Comparison of ENCODE assay signal across 11 cellular contexts in the genomic region with DNA sequence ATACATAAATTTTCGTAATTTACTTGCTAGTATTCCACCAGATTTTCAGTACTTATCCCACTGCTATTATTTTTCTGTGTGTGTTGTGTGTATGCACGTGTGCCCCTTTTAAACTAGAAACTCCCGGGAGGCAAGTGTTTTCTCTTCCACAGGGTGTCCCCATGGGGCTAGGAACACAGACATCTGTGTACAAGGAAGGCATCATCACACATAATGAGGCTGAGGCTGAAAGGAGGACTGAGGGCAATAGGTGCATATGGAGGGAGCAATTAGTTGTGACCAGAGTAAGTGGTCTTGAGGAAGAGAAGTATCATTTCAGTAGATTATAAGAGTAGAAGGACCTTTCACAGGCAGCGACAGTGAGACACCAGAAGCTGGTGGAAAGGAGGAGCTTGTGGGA. TPM values are rescaled to one million over a fixed set of nuclear protein-coding genes. Genes with fewer than 3 reads are reported as not detected.
A peak's percentile ranks its signal among the peaks of the same experiment; 100 is the strongest.
DNase-seq lines count a peak whose midpoint lies in the region; ATAC-seq and TF ChIP-seq lines count a peak whose summit lies in the region.
"Had no signal": no experiment of that assay in that cellular context is flagged by ENCODE, and none has a peak within 500 bp of the region (broad histone marks: within the 10 kb centered on the region; RNA-seq: fewer than 3 reads in every experiment).

No MANE protein-coding gene starts in this region.

- H3K4me3 Mint-ChIP-seq in CD4-positive, CD25-positive, alpha-beta regulatory T cell, result peak overlapping the region; percentile 59 to 99 (median 83)

- TF ChIP-seq POLR2A in tibial nerve (IDR thresholded peaks at IDR 0.05), result no peak

- no peaks in the 10 kb centered on the region for H3K36me3 ChIP-seq in CD4-positive, CD25-positive, alpha-beta regulatory T cell (ENCODE audit: control insufficient read depth, insufficient read depth, low read length)
- H3K36me3 ChIP-seq in tibial nerve, result no peaks in the 10 kb centered on the region
- H3K36me3 ChIP-seq: tibial artery had no signal

- H3K27me3 ChIP-seq in CD4-positive, CD25-positive, alpha-beta regulatory T cell (ENCODE audit: control insufficient read depth, insufficient read depth, low read length), result no peaks in the 10 kb centered on the region
- H3K27me3 ChIP-seq in foreskin keratinocyte (no peaks in the 10 kb centered on the region), tibial nerve (no peaks in the 10 kb centered on the region), right cardiac atrium (ENCODE audit: control insufficient read depth, insufficient read depth) (no peaks in the 10 kb centered on the region)
- H3K27me3 ChIP-seq: tibial artery had no signal

- H3K4me3 ChIP-seq in CD4-positive, CD25-positive, alpha-beta regulatory T cell (ENCODE audit: low read depth, low read length), result no peak overlapping the region
- H3K4me3 ChIP-seq in tibial nerve, result no peak overlapping the region
- H3K4me3 ChIP-seq in right cardiac atrium (ENCODE audit: low read length), result no peak overlapping the region

- peak; percentile 4 for TF ChIP-seq CTCF in GM13977 (IDR thresholded peaks at IDR 0.05; ENCODE audit: extremely low read depth, insufficient read depth, missing control alignments)
- peak; percentile 26 for TF ChIP-seq CTCF in foreskin keratinocyte (conservative IDR thresholded peaks at IDR 0.05)
- no peak for TF ChIP-seq CTCF in tibial nerve (IDR thresholded peaks at IDR 0.05)

- no peaks in the 10 kb centered on the region for H3K9me3 ChIP-seq in CD4-positive, CD25-positive, alpha-beta regulatory T cell (ENCODE audit: control insufficient read depth in 2 of 2, low read length in 2 of 2)
- no peaks in the 10 kb centered on the region for H3K9me3 ChIP-seq in tibial nerve
- H3K9me3 ChIP-seq in right cardiac atrium (ENCODE audit: control insufficient read depth, low read length), result no peaks in the 10 kb centered on the region
- H3K9me3 ChIP-seq: tibial artery had no signal

- H3K9me3 Mint-ChIP-seq in CD4-positive, CD25-positive, alpha-beta regulatory T cell, result no peaks in the 10 kb centered on the region

- 50 to 52% methylated on average over 4 of the region's 4 CpGs for WGBS in tibial nerve, 2 donors
- 55% methylated on average over 4 of the region's 4 CpGs for WGBS in right cardiac atrium

- intact Hi-C loops in right cardiac atrium (cut with DNase I), result no loop called here

- peaks cover 12 to 63% (median 39%) of the 10 kb centered on the region in 4 donors for H3K4me1 Mint-ChIP-seq in CD4-positive, CD25-positive, alpha-beta regulatory T cell

- TF ChIP-seq EP300 in tibial nerve (IDR thresholded peaks at IDR 0.05), result no peak

- no peak overlapping the region for H3K27ac ChIP-seq in CD4-positive, CD25-positive, alpha-beta regulatory T cell (ENCODE audit: insufficient read depth, low read length, poor library complexity, severe bottlenecking)
- no peak overlapping the region for H3K27ac ChIP-seq in foreskin keratinocyte
- peak overlapping the region in 1 of 4 donors; percentile 93 for H3K27ac ChIP-seq in tibial nerve
- H3K27ac ChIP-seq in right cardiac atrium (ENCODE audit: low read length), result no peak overlapping the region

- H3K27me3 Mint-ChIP-seq in CD4-positive, CD25-positive, alpha-beta regulatory T cell, result no peaks in the 10 kb centered on the region

- H3K27ac Mint-ChIP-seq in CD4-positive, CD25-positive, alpha-beta regulatory T cell, result peak overlapping the region; percentile 66 to 98 (median 79)

- DNase-seq in CD4-positive, CD25-positive, alpha-beta regulatory T cell, result no peak
- DNase-seq in GM13977 (ENCODE audit: low spot score) (no peak), SK-MEL-5 (ENCODE audit: low read depth, low spot score) (peak; percentile 21), foreskin keratinocyte (no peak), tibial nerve (ENCODE audit: low spot score in 2 of 2) (no peak), DMS153 (lab: John Stamatoyannopoulos, UW) (no peak), right cardiac atrium (no peak)
- DNase-seq in stimulated activated CD4-positive, alpha-beta T cell treated with anti-CD3 and anti-CD28 coated beads, Interleukin-15, amount 100 ng/mL, for 24 hours, result no peak
- DNase-seq: left ventricle myocardium superior, PC-9, tibial artery had no signal

- in situ Hi-C loops in GM13977 (cut with MboI; ENCODE audit: low pct_unique_long_range_greater_than_20kb, low sequenced_read_pairs, unreplicated experiment), result no loop called here
- in situ Hi-C loops in SK-MEL-5 (cut with HindIII; ENCODE audit: low pct_unique_long_range_greater_than_20kb, low sequenced_read_pairs), result no loop called here

- H3K4me1 ChIP-seq in CD4-positive, CD25-positive, alpha-beta regulatory T cell (ENCODE audit: control insufficient read depth, insufficient read depth, low read length, poor library complexity, severe bottlenecking), result peaks cover 45% of the 10 kb centered on the region
- peaks cover 2% of the 10 kb centered on the region for H3K4me1 ChIP-seq in foreskin keratinocyte
- peaks cover 0 to 55% (median 36%) of the 10 kb centered on the region in 4 donors for H3K4me1 ChIP-seq in tibial nerve
- peaks cover 12% of the 10 kb centered on the region for H3K4me1 ChIP-seq in right cardiac atrium (ENCODE audit: control insufficient read depth, insufficient read depth, low read length)

- no peak for ATAC-seq in CD4-positive, CD25-positive, alpha-beta regulatory T cell (ENCODE audit: low read depth in 2 of 2)
- ATAC-seq in foreskin keratinocyte (no peak), right cardiac atrium (no peak)
- ATAC-seq: left ventricle myocardium superior had no signal

- peaks cover 10% of the 10 kb centered on the region for H3K36me3 Mint-ChIP-seq in CD4-positive, CD25-positive, alpha-beta regulatory T cell

RNA-seq across cellular contexts. Expression of a gene that starts 2.1 kb away (rescaled TPM):
- total RNA-seq in CD4-positive, CD25-positive, alpha-beta regulatory T cell, result 22.5 TPM
- polyA plus RNA-seq in CD4-positive, CD25-positive, alpha-beta regulatory T cell, result 10 to 100 TPM; 28.6 to 35.2 (median 32.6) TPM
- total RNA-seq in SK-MEL-5 (2014; rRNA removed; shearing (Covaris generic)), result 22.3 and 26.1 TPM in 2 replicates
- 50.0 and 56.3 TPM in 2 replicates for polyA plus RNA-seq in SK-MEL-5 (2015; cell fraction: cytosol; rRNA removed)
- 186 and 227 TPM in 2 replicates for polyA plus RNA-seq in SK-MEL-5 (2015; cell fraction: nucleus; rRNA removed)
- total RNA-seq in foreskin keratinocyte, result 49.3 and 51.7 TPM in 2 replicates
- polyA plus RNA-seq in foreskin keratinocyte, result 57.2 and 62.6 TPM in 2 replicates
- total RNA-seq in tibial nerve, result 10 to 100 TPM; 20.7 to 33.9 (median 23.5) TPM
- total RNA-seq in right cardiac atrium, result 10 to 100 TPM; 15.2 to 24.7 (median 23.9) TPM
- polyA plus RNA-seq in right cardiac atrium, result 14.4 TPM

RNA-seq across cellular contexts. Expression of a gene that starts 3.4 kb away (rescaled TPM):
- 21.1 TPM for total RNA-seq in CD4-positive, CD25-positive, alpha-beta regulatory T cell
- polyA plus RNA-seq in CD4-positive, CD25-positive, alpha-beta regulatory T cell, result 1 to 10 TPM; 2.1 to 4.6 (median 4.5) TPM
- total RNA-seq in SK-MEL-5 (2014; rRNA removed; shearing (Covaris generic)), result 2.8 and 5.6 TPM in 2 replicates
- polyA plus RNA-seq in SK-MEL-5 (2015; cell fraction: cytosol; rRNA removed), result 11.1 and 20.3 TPM in 2 replicates
- 19.5 and 21.2 TPM in 2 replicates for polyA plus RNA-seq in SK-MEL-5 (2015; cell fraction: nucleus; rRNA removed)
- total RNA-seq in foreskin keratinocyte (6.8 and 7.5 TPM in 2 replicates), tibial nerve (10 to 100 TPM; 11.4 to 13.8 (median 12.3) TPM), right cardiac atrium (10 to 100 TPM in 3 of 4 donors, 1 to 10 TPM in 1; 9.1 to 11.9 (median 11.0) TPM)
- polyA plus RNA-seq in foreskin keratinocyte (5.5 and 5.9 TPM in 2 replicates), right cardiac atrium (9.2 TPM)

RNA-seq across cellular contexts. Expression of a gene that starts 17.6 kb away (rescaled TPM):
- 24.4 TPM for total RNA-seq in CD4-positive, CD25-positive, alpha-beta regulatory T cell
- 10 to 100 TPM in 3 of 4 donors, 1 to 10 TPM in 1; 10.0 to 18.1 (median 13.3) TPM for polyA plus RNA-seq in CD4-positive, CD25-positive, alpha-beta regulatory T cell
- 8.8 and 9.4 TPM in 2 replicates for total RNA-seq in SK-MEL-5 (2014; rRNA removed; shearing (Covaris generic))
- polyA plus RNA-seq in SK-MEL-5 (2015; cell fraction: cytosol; rRNA removed), result 8.1 and 12.7 TPM in 2 replicates
- polyA plus RNA-seq in SK-MEL-5 (2015; cell fraction: nucleus; rRNA removed), result 65.5 and 102 TPM in 2 replicates
- 10.1 and 10.2 TPM in 2 replicates for total RNA-seq in foreskin keratinocyte
- 8.7 and 8.9 TPM in 2 replicates for polyA plus RNA-seq in foreskin keratinocyte
- total RNA-seq in tibial nerve, result 10 to 100 TPM; 21.9 to 36.1 (median 27.0) TPM
- 10 to 100 TPM; 11.4 to 17.0 (median 15.4) TPM for total RNA-seq in right cardiac atrium
- polyA plus RNA-seq in right cardiac atrium, result 8.4 TPM

RNA-seq across cellular contexts. Expression of a gene that starts 19.1 kb away (rescaled TPM):
- total RNA-seq in CD4-positive, CD25-positive, alpha-beta regulatory T cell, result 5.9 TPM
- polyA plus RNA-seq in CD4-positive, CD25-positive, alpha-beta regulatory T cell, result 10 to 100 TPM; 11.2 to 15.5 (median 13.6) TPM
- total RNA-seq in SK-MEL-5 (2014; rRNA removed; shearing (Covaris generic)), result 4.5 and 6.7 TPM in 2 replicates
- 66.3 and 71.3 TPM in 2 replicates for polyA plus RNA-seq in SK-MEL-5 (2015; cell fraction: cytosol; rRNA removed)
- 115 and 118 TPM in 2 replicates for polyA plus RNA-seq in SK-MEL-5 (2015; cell fraction: nucleus; rRNA removed)
- 24.4 and 38.4 TPM in 2 replicates for total RNA-seq in foreskin keratinocyte
- 61.1 and 73.8 TPM in 2 replicates for polyA plus RNA-seq in foreskin keratinocyte
- total RNA-seq in tibial nerve, result 10 to 100 TPM in 3 of 4 donors, 1 to 10 TPM in 1; 6.7 to 18.3 (median 10.6) TPM
- total RNA-seq in right cardiac atrium, result 10 to 100 TPM; 17.3 to 28.0 (median 22.2) TPM
- polyA plus RNA-seq in right cardiac atrium, result 28.0 TPM

RNA-seq across cellular contexts. Expression of a gene that starts 36.2 kb away (rescaled TPM):
- 78.8 TPM for total RNA-seq in CD4-positive, CD25-positive, alpha-beta regulatory T cell
- polyA plus RNA-seq in CD4-positive, CD25-positive, alpha-beta regulatory T cell, result 10 to 100 TPM; 53.2 to 59.2 (median 56.9) TPM
- 43.7 and 49.9 TPM in 2 replicates for total RNA-seq in SK-MEL-5 (2014; rRNA removed; shearing (Covaris generic))
- polyA plus RNA-seq in SK-MEL-5 (2015; cell fraction: cytosol; rRNA removed), result 18.0 and 19.9 TPM in 2 replicates
- 50.6 and 59.6 TPM in 2 replicates for polyA plus RNA-seq in SK-MEL-5 (2015; cell fraction: nucleus; rRNA removed)
- total RNA-seq in foreskin keratinocyte (23.2 and 27.7 TPM in 2 replicates), tibial nerve (10 to 100 TPM; 25.8 to 54.9 (median 37.1) TPM), right cardiac atrium (10 to 100 TPM; 20.4 to 23.7 (median 21.5) TPM)
- polyA plus RNA-seq in foreskin keratinocyte (25.1 and 27.2 TPM in 2 replicates), right cardiac atrium (23.5 TPM)

Comparison
In these comparisons a context has a peak if more than half of its experiments do, and no peak if none do; other contexts are left out.
1. CTCF ChIP-seq: peak in GM13977 (single experiment) and foreskin keratinocyte (single experiment); none in tibial nerve (0 of 5).